In the genomic region with DNA sequence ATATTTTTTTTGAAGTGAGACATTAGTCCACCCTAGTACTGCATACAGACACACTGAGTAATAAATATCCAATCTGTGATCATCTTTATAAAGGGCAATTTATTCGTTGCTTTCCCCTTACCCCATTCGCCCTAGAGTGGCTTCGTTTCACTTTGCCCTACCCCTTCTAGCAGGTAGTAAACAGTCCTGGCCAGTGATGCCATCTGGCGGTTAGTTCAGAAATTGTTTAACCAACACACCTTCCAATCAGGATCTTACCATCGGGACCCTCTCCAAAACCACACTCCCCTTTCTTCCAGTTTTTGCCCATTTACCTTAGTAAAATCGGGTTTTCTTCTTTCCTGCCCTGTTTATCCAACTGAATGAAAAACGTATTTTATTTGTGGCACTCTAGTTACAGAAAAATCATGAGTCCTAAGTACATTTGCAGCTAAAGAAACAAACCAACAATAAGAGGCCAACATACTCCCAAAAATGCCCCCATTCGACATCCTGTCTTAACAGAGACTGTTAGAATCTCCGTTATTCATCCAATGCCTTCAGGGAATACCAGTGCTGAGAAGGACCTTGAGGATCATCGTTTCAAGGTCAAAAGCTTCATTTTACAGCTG, we compare ENCODE assay signal across 8 cellular contexts. TPM values are rescaled to one million over a fixed set of nuclear protein-coding genes. Genes with fewer than 3 reads are reported as not detected.
DNase-seq lines count a peak whose midpoint lies in the region; ATAC-seq and TF ChIP-seq lines count a peak whose summit lies in the region.

No MANE protein-coding gene starts in this region.

- peak overlapping the region; percentile 98 for H3K4me3 Mint-ChIP-seq in osteocyte (ENCODE audit: unreplicated experiment)

- DNase-seq in DMS79 (lab: John Stamatoyannopoulos, UW) (peak; percentile 12), LHCN-M2 (ENCODE audit: low read depth) (peak; percentile 69), RWPE2 (ENCODE audit: low spot score) (no peak), globus pallidus (ENCODE audit: low spot score) (peak; percentile 76), osteocyte (ENCODE audit: extremely low spot score, unreplicated experiment) (no peak), tibial artery (peak; percentile 59 to 70)
- DNase-seq in activated naive CD4-positive, alpha-beta T cell treated with Interleukin-2 at 50 U/mL for 16 hours: peak; percentile 69

- peak overlapping the region; percentile 21 for H3K27ac Mint-ChIP-seq in osteocyte (ENCODE audit: unreplicated experiment)

- intact Hi-C loops in tibial artery (cut with DNase I; ENCODE audit: low total_unique reads): no loop called here

- ATAC-seq in GM21723 (IDR thresholded peaks at IDR 0.05; ENCODE audit: unreplicated experiment) (peak; percentile 45), RWPE2 (ENCODE audit: low read depth) (peak; percentile 51)

- peaks cover 23% of the 10 kb centered on the region for H3K4me1 Mint-ChIP-seq in osteocyte (ENCODE audit: unreplicated experiment)

- H3K4me3 ChIP-seq in RWPE2 (ENCODE audit: severe bottlenecking) (peak overlapping the region; percentile 84), tibial artery (peak overlapping the region; percentile 7 to 88)

- H3K9me3 Mint-ChIP-seq in osteocyte (ENCODE audit: unreplicated experiment): no peaks in the 10 kb centered on the region

- H3K27me3 ChIP-seq in RWPE2 (ENCODE audit: insufficient read depth, poor library complexity, severe bottlenecking): no peaks in the 10 kb centered on the region
- H3K27me3 ChIP-seq in tibial artery: no peaks in the 10 kb centered on the region

- H3K4me1 ChIP-seq in RWPE2 (ENCODE audit: insufficient read depth, poor library complexity, severe bottlenecking) (peaks cover 14% of the 10 kb centered on the region), tibial artery (peaks cover 0 to 28% (median 16%) of the 10 kb centered on the region in 4 donors)

- H3K27me3 Mint-ChIP-seq in osteocyte (ENCODE audit: unreplicated experiment): peaks cover 6% of the 10 kb centered on the region

- H3K9me3 ChIP-seq in RWPE2 (ENCODE audit: severe bottlenecking) (no peaks in the 10 kb centered on the region), tibial artery (no peaks in the 10 kb centered on the region)

- TF ChIP-seq CTCF in RWPE2 (IDR thresholded peaks at IDR 0.05; ENCODE audit: poor library complexity, severe bottlenecking) (peak; percentile 91), osteocyte (IDR thresholded peaks at IDR 0.05) (peak; percentile 81), tibial artery (IDR thresholded peaks at IDR 0.05) (peak; percentile 70)

- H3K27ac ChIP-seq in RWPE2 (ENCODE audit: poor library complexity, severe bottlenecking) (peak overlapping the region; percentile 78), tibial artery (peak overlapping the region; percentile 98)

- H3K36me3 ChIP-seq in RWPE2 (ENCODE audit: low read depth): peaks cover 51% of the 10 kb centered on the region
- H3K36me3 ChIP-seq in tibial artery: peaks cover 0 to 7% (median under 1%) of the 10 kb centered on the region in 3 donors

- no peaks in the 10 kb centered on the region for H3K36me3 Mint-ChIP-seq in osteocyte (ENCODE audit: unreplicated experiment)

RNA-seq across cellular contexts. Expression of gene PPA2, which starts 2.2 kb away (rescaled TPM):
- total RNA-seq in LHCN-M2 (2014; rRNA removed) (95.8 and 135 TPM in 2 replicates), osteocyte (68.2 and 78.4 TPM in 2 replicates)
- 53.0 TPM for polyA plus RNA-seq in LHCN-M2 (2012)

Comparison
In these comparisons a context has a peak if more than half of its experiments do, and no peak if none do; other contexts are left out.
1. DNase-seq: peak in DMS79 (single experiment), LHCN-M2 (single experiment), activated naive CD4-positive, alpha-beta T cell treated with Interleukin-2 at 50 U/mL for 16 hours (single experiment), globus pallidus (single experiment) and tibial artery (2 of 2); none in RWPE2 (single experiment) and osteocyte (single experiment).
2. Peak in every context shown above with its lines, with median percentiles within 50 percentile points of each other: CTCF ChIP-seq.